11 cellular contexts compared by ENCODE assay signal in the genomic region with DNA sequence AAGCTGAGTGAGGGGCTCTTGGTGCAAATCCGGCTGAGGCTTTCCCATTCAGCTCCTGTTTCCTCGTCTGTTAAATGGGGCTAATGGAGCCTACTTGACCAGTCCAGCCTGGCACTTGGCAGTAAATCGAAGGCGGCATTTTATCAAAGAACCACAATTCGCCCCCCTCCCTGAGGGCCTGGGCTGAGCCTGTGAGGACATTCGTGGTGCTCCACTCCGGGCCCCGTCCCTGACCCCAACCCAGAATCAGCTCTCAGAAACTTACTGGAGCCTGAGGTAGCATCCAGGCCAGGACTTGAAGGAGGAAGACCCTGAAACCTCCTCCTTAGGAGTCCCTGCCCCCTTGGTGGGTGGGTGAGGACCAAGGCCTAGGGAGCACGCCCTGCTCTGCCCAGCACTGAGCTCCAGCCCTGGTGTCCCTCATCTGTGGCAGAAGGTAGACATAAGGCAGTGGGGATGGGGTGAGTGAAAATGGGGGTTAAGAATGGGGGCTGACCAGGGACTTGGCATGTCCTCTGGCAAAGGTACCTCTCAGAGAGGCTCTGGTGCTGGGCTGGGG. TPM values are rescaled to one million over a fixed set of nuclear protein-coding genes. Genes with fewer than 3 reads are reported as not detected.
DNase-seq lines count a peak whose midpoint lies in the region; ATAC-seq and TF ChIP-seq lines count a peak whose summit lies in the region.
"Had no signal": no experiment of that assay in that cellular context is flagged by ENCODE, and none has a peak within 500 bp of the region (broad histone marks: within the 10 kb centered on the region; RNA-seq: fewer than 3 reads in every experiment).

No MANE protein-coding gene starts in this region.

- H3K27me3 ChIP-seq in cardiac muscle cell (no peaks in the 10 kb centered on the region), ovary (no peaks in the 10 kb centered on the region), vagina (no peaks in the 10 kb centered on the region)

- WGBS in ovary, 3 donors = 75 to 95% (median 81%) methylated on average over 3 to 9 of the region's 9 CpGs

- H3K36me3 ChIP-seq in cardiac muscle cell = peaks cover 1% of the 10 kb centered on the region
- H3K36me3 ChIP-seq in ovary = no peaks in the 10 kb centered on the region
- peaks cover 0 to 39% of the 10 kb centered on the region in 2 donors for H3K36me3 ChIP-seq in vagina

- H3K9me3 ChIP-seq in cardiac muscle cell (ENCODE audit: low read depth) = no peaks in the 10 kb centered on the region
- H3K9me3 ChIP-seq in ovary = no peaks in the 10 kb centered on the region
- H3K9me3 ChIP-seq in vagina = no peaks in the 10 kb centered on the region

- no peak overlapping the region for H3K4me3 Mint-ChIP-seq in effector memory CD8-positive, alpha-beta T cell
- H3K4me3 Mint-ChIP-seq: GM23338 had no signal

- intact Hi-C loops in cardiac septum (cut with DNase I) (loop anchor here (2.0 kb wide), 1 partner anchor 13 kb away; no protein-coding TSS in a partner anchor), ovary (cut with DNase I) (no loop called here), vagina (cut with DNase I) (no loop called here)

- H3K27me3 Mint-ChIP-seq in effector memory CD8-positive, alpha-beta T cell = no peaks in the 10 kb centered on the region

- TF ChIP-seq POLR2A in ovary (IDR thresholded peaks at IDR 0.05) = no peak
- TF ChIP-seq POLR2A in vagina (IDR thresholded peaks at IDR 0.05) = no peak

- ATAC-seq in effector memory CD8-positive, alpha-beta T cell (replicated peaks) = no peak
- ATAC-seq: GM23338, Panc1 had no signal

- H3K4me1 ChIP-seq in cardiac muscle cell (ENCODE audit: low read depth) = peaks cover 13% of the 10 kb centered on the region
- H3K4me1 ChIP-seq in ovary (ENCODE audit: insufficient read depth) = peaks cover 17% of the 10 kb centered on the region
- peaks cover 68% of the 10 kb centered on the region for H3K4me1 ChIP-seq in vagina

- no peak for TF ChIP-seq CTCF in cardiac muscle cell (IDR thresholded peaks at IDR 0.05; ENCODE audit: low read depth, low read length)
- TF ChIP-seq CTCF in ovary (IDR thresholded peaks at IDR 0.05) = no peak
- TF ChIP-seq CTCF in vagina (IDR thresholded peaks at IDR 0.05) = no peak
- no peak for TF ChIP-seq CTCF in GM10266 (IDR thresholded peaks at IDR 0.05; ENCODE audit: control insufficient read depth, insufficient read depth, low read depth, missing control alignments)

- peaks cover 32% of the 10 kb centered on the region in 2 donors for H3K4me1 Mint-ChIP-seq in effector memory CD8-positive, alpha-beta T cell (ENCODE audit: low read depth in 2 of 2)

- peak overlapping the region; percentile 76 to 90 for H3K27ac Mint-ChIP-seq in effector memory CD8-positive, alpha-beta T cell
- H3K27ac Mint-ChIP-seq: GM23338 had no signal

- H3K27ac ChIP-seq in cardiac muscle cell (peak overlapping the region; percentile 38), ovary (peak overlapping the region; percentile 83 to 87), vagina (peak overlapping the region; percentile 97)

- H3K4me3 ChIP-seq in cardiac muscle cell (no peak overlapping the region), ovary (no peak overlapping the region), vagina (no peak overlapping the region)
- H3K4me3 ChIP-seq: GM23338 had no signal

- peaks cover 51% of the 10 kb centered on the region for H3K36me3 Mint-ChIP-seq in effector memory CD8-positive, alpha-beta T cell (ENCODE audit: insufficient read depth)

- DNase-seq in cardiac muscle cell (ENCODE audit: low read depth in 1 of 2, low spot score in 1 of 2) (no peak), cardiac septum (ENCODE audit: low spot score) (no peak), ovary (no peak), vagina (ENCODE audit: extremely low spot score in 2 of 2) (no peak), NCI-H1417 treated with DMSO at 0.1 percent for 48 hours (lab: John Stamatoyannopoulos, UW) (no peak), GM10266 (ENCODE audit: extremely low spot score) (no peak), Ammon's horn (ENCODE audit: low spot score) (no peak)
- no peak for DNase-seq in effector memory CD8-positive, alpha-beta T cell
- DNase-seq: activated CD4-positive, alpha-beta T cell treated with anti-CD3 and anti-CD28 coated beads for 4 hours had no signal

- no peak for TF ChIP-seq EP300 in ovary (IDR thresholded peaks at IDR 0.05)

- no peaks in the 10 kb centered on the region for H3K9me3 Mint-ChIP-seq in effector memory CD8-positive, alpha-beta T cell
- H3K9me3 Mint-ChIP-seq: GM23338 had no signal

RNA-seq across cellular contexts. Expression of a gene that starts 2.1 kb away (rescaled TPM):
- total RNA-seq in cardiac muscle cell (19.0 and 19.6 TPM in 2 replicates), cardiac septum (5.0 TPM), ovary (10 to 100 TPM; 11.0 to 31.2 (median 20.6) TPM), vagina (51.8 TPM)
- polyA plus RNA-seq in cardiac muscle cell (22.2 and 29.0 TPM in 2 replicates), ovary (10 to 100 TPM in 1 of 2 donors, 1 to 10 TPM in 1; 3.1 to 22.0 TPM)

RNA-seq across cellular contexts. Expression of a gene that starts 24.8 kb away (rescaled TPM):
- total RNA-seq in cardiac muscle cell = not detected in 2 replicates
- not detected in 2 replicates for polyA plus RNA-seq in cardiac muscle cell
- total RNA-seq in cardiac septum = 0.32 TPM
- 1 to 10 TPM in 4 of 7 donors, under 1 TPM in 2, not detected in 1; 0.73 to 4.5 (median 1.2) TPM for total RNA-seq in ovary
- polyA plus RNA-seq in ovary = under 1 TPM in 1 of 2 donors, not detected in 1; 0.46 TPM
- total RNA-seq in vagina = not detected
- total RNA-seq: GM23338 had no signal
- polyA plus RNA-seq: GM23338 had no signal

RNA-seq across cellular contexts. Expression of a gene that starts 35.3 kb away (rescaled TPM):
- total RNA-seq in cardiac muscle cell = 18.8 and 21.8 TPM in 2 replicates
- 11.8 and 14.9 TPM in 2 replicates for polyA plus RNA-seq in cardiac muscle cell
- total RNA-seq in cardiac septum = 5.7 TPM
- 10 to 100 TPM; 19.6 to 39.3 (median 30.7) TPM for total RNA-seq in ovary
- 10 to 100 TPM in 1 of 2 donors, 1 to 10 TPM in 1; 6.1 to 28.1 TPM for polyA plus RNA-seq in ovary
- 51.3 TPM for total RNA-seq in vagina

RNA-seq across cellular contexts. Expression of a gene that starts 44.9 kb away (rescaled TPM):
- total RNA-seq in cardiac muscle cell (0.39 and 1.0 TPM in 2 replicates), cardiac septum (0.78 TPM), ovary (1 to 10 TPM in 5 of 7 donors, under 1 TPM in 2; 0.35 to 8.3 (median 1.9) TPM), vagina (0.49 TPM)
- polyA plus RNA-seq in cardiac muscle cell (0.64 and 1.7 TPM in 2 replicates), ovary (1 to 10 TPM; 1.1 to 3.1 TPM)

Comparison
In these comparisons a context has a peak if more than half of its experiments do, and no peak if none do; other contexts are left out.
1. H3K27ac ChIP-seq: peak in every context shown above with its lines; median percentile 97 in vagina; 85 in ovary; 38 in cardiac muscle cell.